ENCODE assay signal across 8 cellular contexts in the genomic region with DNA sequence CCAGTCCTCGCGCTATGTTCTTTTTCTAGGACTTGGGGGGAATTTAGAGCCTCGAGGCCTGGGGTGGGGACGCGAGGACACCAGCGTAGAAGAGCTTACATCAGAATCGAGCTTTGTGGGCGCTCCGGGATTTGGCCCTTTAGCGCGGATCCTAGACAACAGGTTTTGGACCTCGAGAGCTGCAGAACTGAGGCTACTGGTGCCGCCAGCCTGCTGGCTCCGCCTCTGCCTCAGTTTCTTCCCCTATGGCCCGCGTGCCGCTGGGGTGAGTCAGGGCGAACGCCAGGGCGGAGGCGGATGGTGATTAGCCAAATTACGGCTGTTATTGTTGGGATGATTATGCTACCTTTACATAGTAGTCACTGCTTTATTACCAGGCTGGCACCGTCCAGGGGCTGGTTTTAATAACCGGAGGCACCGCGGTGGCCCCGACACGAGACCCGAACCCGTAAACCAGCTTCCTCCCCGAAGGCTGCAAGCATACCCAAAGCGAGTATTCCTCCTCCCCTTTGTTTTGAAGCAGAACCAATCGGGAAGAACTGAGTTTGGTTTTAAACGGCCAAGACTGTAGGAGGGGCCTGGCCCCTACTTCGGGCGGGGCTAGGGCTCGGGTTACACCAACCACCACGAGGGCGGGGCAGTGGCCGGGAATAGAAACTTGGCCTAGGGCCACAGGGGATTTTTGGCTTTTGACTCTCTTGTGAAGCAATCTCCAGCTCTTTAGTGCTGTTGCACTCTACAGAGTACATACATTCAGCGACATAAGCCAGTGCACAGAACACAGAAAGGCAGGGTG. TPM values are rescaled to one million over a fixed set of nuclear protein-coding genes. Genes with fewer than 3 reads are reported as not detected.
DNase-seq lines count a peak whose midpoint lies in the region; ATAC-seq and TF ChIP-seq lines count a peak whose summit lies in the region.

No MANE protein-coding gene starts in this region.

- no peaks in the 10 kb centered on the region for H4K20me1 ChIP-seq in fibroblast of lung (ENCODE audit: control insufficient read depth, extremely low read depth, insufficient read depth, low read length)

- H3K4me1 ChIP-seq in fibroblast of lung (ENCODE audit: control insufficient read depth, extremely low read depth, insufficient read depth, low read length) = peaks cover 14% of the 10 kb centered on the region
- H3K4me1 ChIP-seq in naive thymus-derived CD4-positive, alpha-beta T cell (ENCODE audit: control insufficient read depth in 2 of 2, insufficient read depth in 2 of 2, low read length in 2 of 2) = peaks cover 9 to 11% of the 10 kb centered on the region in 2 donors

- no peaks in the 10 kb centered on the region for H3K9me3 ChIP-seq in fibroblast of lung (ENCODE audit: control insufficient read depth, insufficient read depth, low read depth, low read length)
- H3K9me3 ChIP-seq in naive thymus-derived CD4-positive, alpha-beta T cell (ENCODE audit: control insufficient read depth in 2 of 3, low read length in 3 of 3) = no peaks in the 10 kb centered on the region

- peak overlapping the region; percentile 58 for H2AFZ ChIP-seq in fibroblast of lung (ENCODE audit: low read length)

- intact Hi-C loops in naive thymus-derived CD4-positive, alpha-beta T cell (cut with micrococcal nuclease) = loop anchor here (1.0 to 10.0 kb wide), 25 partner anchors 16 to 1895 kb away; partner anchors contain the start of genes ABCC10 (in 2 of the 2), HSP90AB1 (in 2 of the 2), MRPS18A (in 2 of the 2) and POLH (in 2 of the 2)

- no peaks in the 10 kb centered on the region for H3K9me3 Mint-ChIP-seq in activated T-helper 17 cell treated with anti-CD3 and anti-CD28 coated beads, Interleukin-2, amount 50 U/mL, for 72 hours
- peaks cover 0 to 3% (median 0%) of the 10 kb centered on the region in 11 donors for H3K9me3 Mint-ChIP-seq in naive thymus-derived CD4-positive, alpha-beta T cell
- no peaks in the 10 kb centered on the region for H3K9me3 Mint-ChIP-seq in stimulated activated memory B cell treated with anti-CD40 and anti-IgM and Interleukin-4, amounts not matched to agents 10 μg/mL and 1 μg/mL and 100 μg/mL, for 72 hours

- peak overlapping the region; percentile 64 to 99 (median 78) for H3K4me3 ChIP-seq in fibroblast of lung (replicated peaks in 1 of 4; ENCODE audit: control extremely low read depth in 1 of 4, insufficient read depth in 1 of 4, low read depth in 3 of 4, low read length in 4 of 4)
- peak overlapping the region; percentile 98 for H3K4me3 ChIP-seq in naive thymus-derived CD4-positive, alpha-beta T cell (ENCODE audit: low read length)

- peak overlapping the region; percentile 96 for H3K4me2 ChIP-seq in fibroblast of lung (ENCODE audit: extremely low read depth, insufficient read depth, low read length)

- H3K27me3 ChIP-seq in fibroblast of lung (ENCODE audit: control insufficient read depth, insufficient read depth, low read length) = no peaks in the 10 kb centered on the region
- H3K27me3 ChIP-seq in naive thymus-derived CD4-positive, alpha-beta T cell (ENCODE audit: control insufficient read depth in 2 of 2, insufficient read depth in 2 of 2, low read length in 2 of 2) = no peaks in the 10 kb centered on the region

- H3K79me2 ChIP-seq in fibroblast of lung (ENCODE audit: control insufficient read depth, insufficient read depth, low read length) = peaks cover 29% of the 10 kb centered on the region

- H3K27ac ChIP-seq in fibroblast of lung (ENCODE audit: insufficient read depth, low read length) = peak overlapping the region; percentile 88
- H3K27ac ChIP-seq in naive thymus-derived CD4-positive, alpha-beta T cell (ENCODE audit: low read depth, low read length) = peak overlapping the region; percentile 76

- CTCF ChIA-PET in naive thymus-derived CD4-positive, alpha-beta T cell (lab: Charles Lee) = interaction anchor here (0.6 to 1.3 kb wide), 5 partner anchors 12 to 59 kb away, joined by 3 to 7 read pairs (median 4); no protein-coding TSS in a partner anchor

- H3K4me3 Mint-ChIP-seq in activated T-helper 17 cell treated with anti-CD3 and anti-CD28 coated beads, Interleukin-2, amount 50 U/mL, for 72 hours = peak overlapping the region; percentile 97
- H3K4me3 Mint-ChIP-seq in naive thymus-derived CD4-positive, alpha-beta T cell = peak overlapping the region; percentile 97 to 100 (median 99)
- H3K4me3 Mint-ChIP-seq in stimulated activated memory B cell treated with anti-CD40 and anti-IgM and Interleukin-4, amounts not matched to agents 10 μg/mL and 1 μg/mL and 100 μg/mL, for 72 hours = peak overlapping the region; percentile 100

- POLR2A ChIA-PET in naive thymus-derived CD4-positive, alpha-beta T cell (lab: Charles Lee) = interaction anchor here (0.6 to 1.4 kb wide), 14 partner anchors 10 to 618 kb away, joined by 3 to 9 read pairs (median 3); partner anchors contain the start of genes DNPH1, HSP90AB1, MRPS18A and POLR1C

- H3K27ac Mint-ChIP-seq in activated T-helper 17 cell treated with anti-CD3 and anti-CD28 coated beads, Interleukin-2, amount 50 U/mL, for 72 hours = peak overlapping the region; percentile 97
- H3K27ac Mint-ChIP-seq in naive thymus-derived CD4-positive, alpha-beta T cell = peak overlapping the region; percentile 90 to 99 (median 98)
- H3K27ac Mint-ChIP-seq in stimulated activated memory B cell treated with anti-CD40 and anti-IgM and Interleukin-4, amounts not matched to agents 10 μg/mL and 1 μg/mL and 100 μg/mL, for 72 hours = peak overlapping the region; percentile 94

- peaks cover 12% of the 10 kb centered on the region for H3K36me3 ChIP-seq in fibroblast of lung (ENCODE audit: control insufficient read depth, insufficient read depth, low read length)
- peaks cover 0 to 17% (median 3%) of the 10 kb centered on the region in 3 experiments for H3K36me3 ChIP-seq in naive thymus-derived CD4-positive, alpha-beta T cell (ENCODE audit: control insufficient read depth in 2 of 3, insufficient read depth in 3 of 3, low read length in 3 of 3)

- peaks cover 34% of the 10 kb centered on the region for H3K4me1 Mint-ChIP-seq in activated T-helper 17 cell treated with anti-CD3 and anti-CD28 coated beads, Interleukin-2, amount 50 U/mL, for 72 hours
- H3K4me1 Mint-ChIP-seq in naive thymus-derived CD4-positive, alpha-beta T cell = peaks cover 30 to 42% (median 38%) of the 10 kb centered on the region in 7 donors
- H3K4me1 Mint-ChIP-seq in stimulated activated memory B cell treated with anti-CD40 and anti-IgM and Interleukin-4, amounts not matched to agents 10 μg/mL and 1 μg/mL and 100 μg/mL, for 72 hours = peaks cover 52% of the 10 kb centered on the region

- H3K36me3 Mint-ChIP-seq in activated T-helper 17 cell treated with anti-CD3 and anti-CD28 coated beads, Interleukin-2, amount 50 U/mL, for 72 hours (ENCODE audit: low read depth) = peaks cover 39% of the 10 kb centered on the region
- H3K36me3 Mint-ChIP-seq in naive thymus-derived CD4-positive, alpha-beta T cell = peaks cover 0 to 16% (median 9%) of the 10 kb centered on the region in 5 donors
- peaks cover 22% of the 10 kb centered on the region for H3K36me3 Mint-ChIP-seq in stimulated activated memory B cell treated with anti-CD40 and anti-IgM and Interleukin-4, amounts not matched to agents 10 μg/mL and 1 μg/mL and 100 μg/mL, for 72 hours

- peak; percentile 76 for ATAC-seq in activated T-helper 17 cell treated with anti-CD3 and anti-CD28 coated beads, Interleukin-2, amount 50 U/mL, for 72 hours (replicated peaks)
- ATAC-seq in naive thymus-derived CD4-positive, alpha-beta T cell = peak; percentile 79
- ATAC-seq in stimulated activated memory B cell treated with anti-CD40 and anti-IgM and Interleukin-4, amounts not matched to agents 10 μg/mL and 1 μg/mL and 100 μg/mL, for 72 hours = peak; percentile 88

- peak overlapping the region; percentile 63 for H3K9ac ChIP-seq in fibroblast of lung (ENCODE audit: insufficient read depth, low read length)

- no peaks in the 10 kb centered on the region for H3K27me3 Mint-ChIP-seq in activated T-helper 17 cell treated with anti-CD3 and anti-CD28 coated beads, Interleukin-2, amount 50 U/mL, for 72 hours
- H3K27me3 Mint-ChIP-seq in naive thymus-derived CD4-positive, alpha-beta T cell = no peaks in the 10 kb centered on the region
- no peaks in the 10 kb centered on the region for H3K27me3 Mint-ChIP-seq in stimulated activated memory B cell treated with anti-CD40 and anti-IgM and Interleukin-4, amounts not matched to agents 10 μg/mL and 1 μg/mL and 100 μg/mL, for 72 hours

- TF ChIP-seq CTCF in fibroblast of lung (conservative IDR thresholded peaks at IDR 0.05 in 1 of 2, IDR thresholded peaks at IDR 0.05 in 1 of 2; ENCODE audit: low read depth in 1 of 2, low read length in 2 of 2) = no peak

- DNase-seq in EH (ENCODE audit: low read depth) (peak; percentile 98), GOT3 (lab: John Stamatoyannopoulos, UW) (peak; percentile 83), LHCN-M2 (ENCODE audit: low read depth) (peak; percentile 97), RPMI7951 (ENCODE audit: low read depth) (peak; percentile 98), fibroblast of lung (ENCODE audit: low read depth in 2 of 2) (peak; percentile 97 to 99)
- peak; percentile 64 to 90 (median 75) for DNase-seq in naive thymus-derived CD4-positive, alpha-beta T cell

RNA-seq across cellular contexts. Expression of gene GTPBP2, which starts 0.6 kb away (rescaled TPM):
- total RNA-seq in LHCN-M2 (2014; rRNA removed) (44.1 and 45.5 TPM in 2 replicates), fibroblast of lung (111 and 174 TPM in 2 replicates)
- 27.5 TPM for polyA plus RNA-seq in LHCN-M2 (2012)
- total RNA-seq in RPMI7951 (2014; rRNA removed; shearing (Covaris generic)) = 39.5 and 42.4 TPM in 2 replicates
- total RNA-seq in activated T-helper 17 cell treated with anti-CD3 and anti-CD28 coated beads, Interleukin-2, amount 50 U/mL, for 72 hours = 10 to 100 TPM; 64.2 to 67.3 TPM
- polyA plus RNA-seq in fibroblast of lung = 44.4 and 45.2 TPM in 2 replicates
- polyA plus RNA-seq in fibroblast of lung (2012) = 31.0 and 33.4 TPM in 2 replicates
- polyA minus RNA-seq in fibroblast of lung (ENCODE audit: low replicate concordance) = 67.5 and 82.0 TPM in 2 replicates
- total RNA-seq in naive thymus-derived CD4-positive, alpha-beta T cell = 10 to 100 TPM; 55.0 to 94.7 (median 72.0) TPM
- 1 to 10 TPM; 3.2 TPM for polyA plus RNA-seq in naive thymus-derived CD4-positive, alpha-beta T cell

RNA-seq across cellular contexts. Expression of gene MAD2L1BP, which starts 5.9 kb away (rescaled TPM):
- total RNA-seq in LHCN-M2 (2014; rRNA removed) (28.3 and 34.4 TPM in 2 replicates), fibroblast of lung (19.2 and 19.3 TPM in 2 replicates)
- polyA plus RNA-seq in LHCN-M2 (2012) = 27.5 TPM
- 71.7 and 86.2 TPM in 2 replicates for total RNA-seq in RPMI7951 (2014; rRNA removed; shearing (Covaris generic))
- 10 to 100 TPM; 44.4 to 44.7 TPM for total RNA-seq in activated T-helper 17 cell treated with anti-CD3 and anti-CD28 coated beads, Interleukin-2, amount 50 U/mL, for 72 hours
- polyA plus RNA-seq in fibroblast of lung = 34.5 and 39.0 TPM in 2 replicates
- 21.7 and 26.8 TPM in 2 replicates for polyA plus RNA-seq in fibroblast of lung (2012)
- polyA minus RNA-seq in fibroblast of lung (ENCODE audit: low replicate concordance) = 37.6 and 39.8 TPM in 2 replicates
- 10 to 100 TPM; 25.2 to 44.5 (median 28.0) TPM for total RNA-seq in naive thymus-derived CD4-positive, alpha-beta T cell
- 10 to 100 TPM; 14.9 to 29.1 TPM for polyA plus RNA-seq in naive thymus-derived CD4-positive, alpha-beta T cell

RNA-seq across cellular contexts. Expression of gene RSPH9, which starts 15.1 kb away (rescaled TPM):
- not detected in 2 replicates for total RNA-seq in LHCN-M2 (2014; rRNA removed)
- polyA plus RNA-seq in LHCN-M2 (2012) = 0.18 TPM
- total RNA-seq in RPMI7951 (2014; rRNA removed; shearing (Covaris generic)) = 1.1 and 1.3 TPM in 2 replicates
- total RNA-seq in activated T-helper 17 cell treated with anti-CD3 and anti-CD28 coated beads, Interleukin-2, amount 50 U/mL, for 72 hours = under 1 TPM; 0.09 to 0.66 TPM
- 1.5 and 1.7 TPM in 2 replicates for total RNA-seq in fibroblast of lung
- 0.50 and 0.87 TPM in 2 replicates for polyA plus RNA-seq in fibroblast of lung
- 1.3 and 1.7 TPM in 2 replicates for polyA plus RNA-seq in fibroblast of lung (2012)
- 1.0 and 1.9 TPM in 2 replicates for polyA minus RNA-seq in fibroblast of lung (ENCODE audit: low replicate concordance)
- total RNA-seq in naive thymus-derived CD4-positive, alpha-beta T cell = not detected
- polyA plus RNA-seq in naive thymus-derived CD4-positive, alpha-beta T cell = 1 to 10 TPM in 1 of 2 donors, under 1 TPM in 1; 0.96 to 1.1 TPM

RNA-seq across cellular contexts. Expression of gene POLH, which starts 53.7 kb away (rescaled TPM):
- total RNA-seq in LHCN-M2 (2014; rRNA removed) = 45.9 and 71.0 TPM in 2 replicates
- 24.3 TPM for polyA plus RNA-seq in LHCN-M2 (2012)
- 33.6 and 38.0 TPM in 2 replicates for total RNA-seq in RPMI7951 (2014; rRNA removed; shearing (Covaris generic))
- total RNA-seq in activated T-helper 17 cell treated with anti-CD3 and anti-CD28 coated beads, Interleukin-2, amount 50 U/mL, for 72 hours = 10 to 100 TPM; 55.5 to 67.8 TPM
- total RNA-seq in fibroblast of lung = 19.5 and 21.8 TPM in 2 replicates
- polyA plus RNA-seq in fibroblast of lung = 19.0 and 22.5 TPM in 2 replicates
- 14.3 and 19.6 TPM in 2 replicates for polyA plus RNA-seq in fibroblast of lung (2012)
- polyA minus RNA-seq in fibroblast of lung (ENCODE audit: low replicate concordance) = 6.3 and 17.4 TPM in 2 replicates
- 10 to 100 TPM in 4 of 5 experiments, 1 to 10 TPM in 1; 9.1 to 65.6 (median 19.3) TPM for total RNA-seq in naive thymus-derived CD4-positive, alpha-beta T cell
- polyA plus RNA-seq in naive thymus-derived CD4-positive, alpha-beta T cell = 10 to 100 TPM in 1 of 2 donors, 1 to 10 TPM in 1; 7.4 to 16.8 TPM

RNA-seq across cellular contexts. Expression of gene XPO5, which starts 53.9 kb away (rescaled TPM):
- 33.8 and 34.2 TPM in 2 replicates for total RNA-seq in LHCN-M2 (2014; rRNA removed)
- 19.7 TPM for polyA plus RNA-seq in LHCN-M2 (2012)
- total RNA-seq in RPMI7951 (2014; rRNA removed; shearing (Covaris generic)) = 40.2 and 48.1 TPM in 2 replicates
- total RNA-seq in activated T-helper 17 cell treated with anti-CD3 and anti-CD28 coated beads, Interleukin-2, amount 50 U/mL, for 72 hours = 100 to 1,000 TPM in 1 of 2 donors, 10 to 100 TPM in 1; 67.3 to 109 TPM
- 18.2 and 20.5 TPM in 2 replicates for total RNA-seq in fibroblast of lung
- polyA plus RNA-seq in fibroblast of lung = 21.7 and 26.1 TPM in 2 replicates
- 14.2 and 17.8 TPM in 2 replicates for polyA plus RNA-seq in fibroblast of lung (2012)
- 19.2 and 70.1 TPM in 2 replicates for polyA minus RNA-seq in fibroblast of lung (ENCODE audit: low replicate concordance)
- total RNA-seq in naive thymus-derived CD4-positive, alpha-beta T cell = 100 to 1,000 TPM in 1 of 5 experiments, 10 to 100 TPM in 4; 35.0 to 107 (median 41.9) TPM
- polyA plus RNA-seq in naive thymus-derived CD4-positive, alpha-beta T cell = 10 to 100 TPM in 1 of 2 donors, 1 to 10 TPM in 1; 9.3 to 10.2 TPM

Comparison
In these comparisons a context has a peak if more than half of its experiments do, and no peak if none do; other contexts are left out.
1. Peak in every context shown above with its lines: DNase-seq, ATAC-seq, H3K4me3 ChIP-seq and H3K27ac ChIP-seq.